Comparison of ENCODE assay signal across 8 cellular contexts in the genomic region with DNA sequence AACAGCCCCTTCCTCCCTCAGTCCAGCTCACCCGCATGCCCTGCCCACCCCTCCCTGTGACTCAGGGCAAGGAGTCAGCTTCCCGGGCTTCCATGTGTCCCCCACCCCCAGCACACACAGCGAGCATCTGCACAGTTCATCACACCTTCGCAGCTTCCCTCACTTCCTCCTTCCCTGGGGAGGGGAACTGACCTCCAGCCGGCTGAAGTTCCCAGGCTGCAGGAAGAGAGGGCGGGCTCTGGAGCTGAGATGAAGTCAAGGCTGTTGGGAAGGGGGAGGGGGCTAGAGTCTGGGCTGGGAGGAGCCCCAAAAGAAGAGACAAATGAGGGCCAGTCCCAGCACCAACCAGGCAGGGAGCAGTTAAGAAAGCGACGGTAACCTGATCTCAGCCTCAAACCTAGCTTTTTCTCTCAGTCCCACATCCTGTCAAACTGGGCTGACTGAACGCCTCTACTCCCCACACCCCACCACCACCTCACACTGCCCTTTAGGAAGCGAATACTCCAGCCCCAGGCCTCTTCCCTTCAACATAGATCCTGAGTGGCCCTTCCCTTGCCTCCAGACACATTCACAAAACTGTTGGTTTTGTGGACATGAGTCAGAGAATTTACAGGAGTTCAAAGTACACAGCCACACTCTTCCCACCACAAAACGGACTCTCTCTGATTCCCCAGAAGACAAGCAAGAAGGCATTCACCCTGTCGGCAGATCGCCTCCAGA. TPM values are rescaled to one million over a fixed set of nuclear protein-coding genes. Genes with fewer than 3 reads are reported as not detected.
DNase-seq lines count a peak whose midpoint lies in the region; ATAC-seq and TF ChIP-seq lines count a peak whose summit lies in the region.

No MANE protein-coding gene starts in this region.

- peaks cover 6 to 11% of the 10 kb centered on the region in 2 donors for H3K36me3 Mint-ChIP-seq in activated naive CD4-positive, alpha-beta T cell treated with anti-CD3 and anti-CD28 coated beads, Interleukin-2, amount 50 U/mL, for 72 hours

- H3K27ac Mint-ChIP-seq in activated naive CD4-positive, alpha-beta T cell treated with anti-CD3 and anti-CD28 coated beads, Interleukin-2, amount 50 U/mL, for 72 hours = peak overlapping the region; percentile 81 to 86

- H3K27me3 ChIP-seq in NT2/D1 (ENCODE audit: insufficient read depth, insufficient read length) = peaks cover 23% of the 10 kb centered on the region

- no peaks in the 10 kb centered on the region for H3K9me3 ChIP-seq in NT2/D1 (ENCODE audit: insufficient read depth, low read length)

- ATAC-seq in GM19452 (IDR thresholded peaks at IDR 0.05; ENCODE audit: unreplicated experiment) = peak; percentile 52
- peak; percentile 37 for ATAC-seq in HG03469 (IDR thresholded peaks at IDR 0.05; ENCODE audit: unreplicated experiment)
- ATAC-seq in activated naive CD4-positive, alpha-beta T cell treated with anti-CD3 and anti-CD28 coated beads, Interleukin-2, amount 50 U/mL, for 72 hours = peak; percentile 64 to 76
- ATAC-seq in omental fat pad (ENCODE audit: low FRiP score) = peak; percentile 55

- TF ChIP-seq CTCF in omental fat pad (IDR thresholded peaks at IDR 0.05) = no peak

- H3K36me3 ChIP-seq in NT2/D1 (ENCODE audit: insufficient read depth, insufficient read length, low read length) = peaks cover 53% of the 10 kb centered on the region

- H3K4me3 ChIP-seq in NT2/D1 (ENCODE audit: insufficient read length, low read depth) = peak overlapping the region; percentile 82

- H3K4me1 ChIP-seq in NT2/D1 (ENCODE audit: insufficient read depth, insufficient read length) = peaks cover 31% of the 10 kb centered on the region

- DNase-seq in Daoy (ENCODE audit: low read depth) (peak; percentile 100), NT2/D1 (ENCODE audit: low read depth, low spot score) (peak; percentile 97), glomerular visceral epithelial cell (ENCODE audit: extremely low spot score) (peak; percentile 99), omental fat pad (ENCODE audit: low spot score) (peak; percentile 57)
- DNase-seq in activated naive CD4-positive, alpha-beta T cell treated with anti-CD3 and anti-CD28 coated beads, Interleukin-2, amount 50 U/mL, for 72 hours (ENCODE audit: low spot score in 2 of 2) = peak; percentile 58 to 82
- DNase-seq in effector CD8-positive, alpha-beta T cell (lab: John Stamatoyannopoulos, UW) = no peak

- H3K9me3 Mint-ChIP-seq in activated naive CD4-positive, alpha-beta T cell treated with anti-CD3 and anti-CD28 coated beads, Interleukin-2, amount 50 U/mL, for 72 hours = no peaks in the 10 kb centered on the region

- H3K9ac ChIP-seq in NT2/D1 (ENCODE audit: insufficient read length, low read depth) = peak overlapping the region; percentile 90

RNA-seq across cellular contexts. Expression of a gene that starts 1.9 kb away (rescaled TPM):
- total RNA-seq in Daoy (2014; rRNA removed; shearing (Covaris generic)) = 443 and 466 TPM in 2 replicates
- 10 to 100 TPM; 62.4 to 81.8 TPM for total RNA-seq in activated naive CD4-positive, alpha-beta T cell treated with anti-CD3 and anti-CD28 coated beads, Interleukin-2, amount 50 U/mL, for 72 hours
- total RNA-seq in omental fat pad = 100 to 1,000 TPM; 219 to 307 (median 299) TPM

RNA-seq across cellular contexts. Expression of a gene that starts 10.1 kb away (rescaled TPM):
- total RNA-seq in Daoy (2014; rRNA removed; shearing (Covaris generic)) = 0.06 TPM in 1 of 2 replicates, not detected in the other
- 1 to 10 TPM in 1 of 2 donors, under 1 TPM in 1; 0.46 to 1.8 TPM for total RNA-seq in activated naive CD4-positive, alpha-beta T cell treated with anti-CD3 and anti-CD28 coated beads, Interleukin-2, amount 50 U/mL, for 72 hours
- total RNA-seq in omental fat pad = 1 to 10 TPM in 3 of 4 donors, under 1 TPM in 1; 0.63 to 1.7 (median 1.5) TPM

RNA-seq across cellular contexts. Expression of a gene that starts 30.6 kb away (rescaled TPM):
- 57.2 and 59.9 TPM in 2 replicates for total RNA-seq in Daoy (2014; rRNA removed; shearing (Covaris generic))
- total RNA-seq in activated naive CD4-positive, alpha-beta T cell treated with anti-CD3 and anti-CD28 coated beads, Interleukin-2, amount 50 U/mL, for 72 hours = 100 to 1,000 TPM in 1 of 2 donors, 10 to 100 TPM in 1; 81.5 to 122 TPM
- 10 to 100 TPM; 21.7 to 47.1 (median 36.1) TPM for total RNA-seq in omental fat pad
